8 cellular contexts compared by ENCODE assay signal in genomic region chr6:159692303-159693127, GRCh38. TPM values are rescaled to one million over a fixed set of nuclear protein-coding genes. Genes with fewer than 3 reads are reported as not detected.
DNase-seq lines count a peak whose midpoint lies in the region; ATAC-seq and TF ChIP-seq lines count a peak whose summit lies in the region.

No MANE protein-coding gene starts in this region.

- intact Hi-C loops in head of caudate nucleus (cut with DNase I), result loop anchor here (1.0 to 2.0 kb wide), 3 partner anchors 34 to 96 kb away; partner anchors contain the start of genes ACAT2, TCP1 and WTAP

- DNase-seq in CD4-positive, CD25-positive, alpha-beta regulatory T cell, result peak; percentile 29 to 77 (median 63)
- peak; percentile 31 for DNase-seq in RPMI7951 (ENCODE audit: low read depth)
- peak; percentile 64 for DNase-seq in activated naive CD4-positive, alpha-beta T cell treated with Interleukin-2 at 50 U/mL for 16 hours
- peak; percentile 40 to 83 (median 65) for DNase-seq in head of caudate nucleus
- no peak for DNase-seq in osteocyte (ENCODE audit: extremely low spot score, unreplicated experiment)
- DNase-seq in tibial nerve (ENCODE audit: low spot score in 2 of 2), result peak in 1 of 2 donors; percentile 49

- H3K4me3 Mint-ChIP-seq in CD4-positive, CD25-positive, alpha-beta regulatory T cell, result peak overlapping the region; percentile 91 to 96 (median 94)
- peak overlapping the region; percentile 83 for H3K4me3 Mint-ChIP-seq in osteocyte (ENCODE audit: unreplicated experiment)

- H3K27me3 ChIP-seq in CD4-positive, CD25-positive, alpha-beta regulatory T cell (ENCODE audit: control insufficient read depth, insufficient read depth, low read length), result no peaks in the 10 kb centered on the region
- H3K27me3 ChIP-seq in tibial nerve, result no peaks in the 10 kb centered on the region

- H3K9me3 Mint-ChIP-seq in CD4-positive, CD25-positive, alpha-beta regulatory T cell, result peaks cover 0 to 1% (median 0%) of the 10 kb centered on the region in 7 donors
- H3K9me3 Mint-ChIP-seq in osteocyte (ENCODE audit: unreplicated experiment), result no peaks in the 10 kb centered on the region

- TF ChIP-seq CTCF in osteocyte (IDR thresholded peaks at IDR 0.05), result no peak
- no peak for TF ChIP-seq CTCF in tibial nerve (IDR thresholded peaks at IDR 0.05)

- peaks cover 19% of the 10 kb centered on the region for H3K36me3 ChIP-seq in CD4-positive, CD25-positive, alpha-beta regulatory T cell (ENCODE audit: control insufficient read depth, insufficient read depth, low read length)
- H3K36me3 ChIP-seq in tibial nerve, result peaks cover 0 to 20% (median 0%) of the 10 kb centered on the region in 3 donors

- TF ChIP-seq EP300 in tibial nerve (IDR thresholded peaks at IDR 0.05), result peak in 1 of 2 donors; percentile 8

- H3K4me3 ChIP-seq in CD4-positive, CD25-positive, alpha-beta regulatory T cell (ENCODE audit: low read depth, low read length), result peak overlapping the region; percentile 94
- peak overlapping the region; percentile 77 to 99 (median 83) for H3K4me3 ChIP-seq in tibial nerve

- H3K4me1 Mint-ChIP-seq in CD4-positive, CD25-positive, alpha-beta regulatory T cell, result peaks cover 15 to 72% (median 41%) of the 10 kb centered on the region in 4 donors
- peaks cover 29% of the 10 kb centered on the region for H3K4me1 Mint-ChIP-seq in osteocyte (ENCODE audit: unreplicated experiment)

- ATAC-seq in CD4-positive, CD25-positive, alpha-beta regulatory T cell (ENCODE audit: low read depth in 2 of 2), result peak; percentile 30 to 37
- peak; percentile 24 for ATAC-seq in GM19463 (IDR thresholded peaks at IDR 0.05; ENCODE audit: unreplicated experiment)
- ATAC-seq in HG03565 (IDR thresholded peaks at IDR 0.05; ENCODE audit: unreplicated experiment), result peak; percentile 25

- peak overlapping the region; percentile 87 to 98 (median 91) for H3K27ac Mint-ChIP-seq in CD4-positive, CD25-positive, alpha-beta regulatory T cell
- peak overlapping the region; percentile 86 for H3K27ac Mint-ChIP-seq in osteocyte (ENCODE audit: unreplicated experiment)

- 1 to 2% methylated on average over 32 to 34 of the region's 66 CpGs for WGBS in tibial nerve, 2 donors

- peak overlapping the region; percentile 84 for H3K27ac ChIP-seq in CD4-positive, CD25-positive, alpha-beta regulatory T cell (ENCODE audit: insufficient read depth, low read length, poor library complexity, severe bottlenecking)
- H3K27ac ChIP-seq in tibial nerve, result peak overlapping the region; percentile 95 to 97 (median 96)

- no peaks in the 10 kb centered on the region for H3K9me3 ChIP-seq in CD4-positive, CD25-positive, alpha-beta regulatory T cell (ENCODE audit: control insufficient read depth in 2 of 2, low read length in 2 of 2)
- no peaks in the 10 kb centered on the region for H3K9me3 ChIP-seq in tibial nerve

- peaks cover 51% of the 10 kb centered on the region for H3K4me1 ChIP-seq in CD4-positive, CD25-positive, alpha-beta regulatory T cell (ENCODE audit: control insufficient read depth, insufficient read depth, low read length, poor library complexity, severe bottlenecking)
- H3K4me1 ChIP-seq in tibial nerve, result peaks cover 0 to 59% (median 24%) of the 10 kb centered on the region in 4 donors

- TF ChIP-seq POLR2A in tibial nerve (IDR thresholded peaks at IDR 0.05), result no peak

- H3K27me3 Mint-ChIP-seq in CD4-positive, CD25-positive, alpha-beta regulatory T cell, result no peaks in the 10 kb centered on the region
- no peaks in the 10 kb centered on the region for H3K27me3 Mint-ChIP-seq in osteocyte (ENCODE audit: unreplicated experiment)

- peaks cover 17% of the 10 kb centered on the region for H3K36me3 Mint-ChIP-seq in CD4-positive, CD25-positive, alpha-beta regulatory T cell
- peaks cover 6% of the 10 kb centered on the region for H3K36me3 Mint-ChIP-seq in osteocyte (ENCODE audit: unreplicated experiment)

RNA-seq across cellular contexts. Expression of gene SOD2, which starts 0.5 kb away (rescaled TPM):
- 187 TPM for total RNA-seq in CD4-positive, CD25-positive, alpha-beta regulatory T cell
- polyA plus RNA-seq in CD4-positive, CD25-positive, alpha-beta regulatory T cell, result 100 to 1,000 TPM; 112 to 144 (median 136) TPM
- 59.8 and 79.5 TPM in 2 replicates for total RNA-seq in RPMI7951 (2014; rRNA removed; shearing (Covaris generic))
- 73.1 and 74.5 TPM in 2 replicates for total RNA-seq in osteocyte
- 100 to 1,000 TPM in 3 of 4 donors, 10 to 100 TPM in 1; 95.6 to 457 (median 287) TPM for total RNA-seq in tibial nerve

RNA-seq across cellular contexts. Expression of gene WTAP, which starts 34.8 kb away (rescaled TPM):
- 177 TPM for total RNA-seq in CD4-positive, CD25-positive, alpha-beta regulatory T cell
- 100 to 1,000 TPM; 145 to 155 (median 150) TPM for polyA plus RNA-seq in CD4-positive, CD25-positive, alpha-beta regulatory T cell
- total RNA-seq in RPMI7951 (2014; rRNA removed; shearing (Covaris generic)), result 92.3 and 93.5 TPM in 2 replicates
- total RNA-seq in osteocyte (82.3 and 83.7 TPM in 2 replicates), tibial nerve (10 to 100 TPM; 69.3 to 81.4 (median 78.0) TPM)
